ENCODE assay signal across 24 cellular contexts in the genomic region with DNA sequence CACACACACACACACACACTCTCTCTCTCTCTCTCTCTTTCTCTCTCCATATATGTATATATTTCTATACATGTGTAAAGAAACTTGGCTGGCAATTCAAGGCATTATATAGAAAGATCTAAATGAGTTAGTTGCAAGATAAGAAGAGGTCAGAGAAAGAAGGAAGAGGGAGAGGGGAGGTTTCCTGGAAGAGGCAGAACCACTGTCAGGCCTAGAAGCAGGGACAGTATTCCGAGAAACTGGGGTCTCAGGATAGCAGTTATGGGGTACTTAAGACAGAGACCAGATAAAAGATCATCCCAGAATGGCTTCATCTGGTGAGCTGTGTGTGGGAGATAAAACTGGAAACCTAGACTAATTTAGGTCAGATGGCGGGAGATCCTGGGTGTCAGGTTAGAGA.
"Had no signal": no experiment of that assay in that cellular context is flagged by ENCODE, and none has a peak within 500 bp of the region (broad histone marks: within the 10 kb centered on the region; RNA-seq: fewer than 3 reads in every experiment).

No MANE protein-coding gene starts in this region.

- ATAC-seq: activated CD4-positive, CD25-positive, alpha-beta regulatory T cell treated with anti-CD3 and anti-CD28 coated beads, Interleukin-2, amount 50 U/mL, for 24 hours; activated T-cell treated with anti-CD3 and anti-CD28 coated beads, Interleukin-2, amount 50 U/mL, for 72 hours; heart right ventricle; left lung; naive thymus-derived CD8-positive, alpha-beta T cell; psoas muscle; stimulated activated naive CD8-positive, alpha-beta T cell treated with anti-CD3 and anti-CD28 coated beads, Interleukin-15, Interleukin-2, amounts not matched to agents 100 U/mL and 50 U/mL, for 24 hours; upper lobe of right lung had no signal

- H3K4me1 ChIP-seq: heart right ventricle, left lung, psoas muscle, right atrium auricular region, upper lobe of right lung had no signal

- H3K36me3 ChIP-seq: heart right ventricle, left lung, neutrophil, ovary, right atrium auricular region, upper lobe of right lung had no signal

- H3K36me3 Mint-ChIP-seq: immature natural killer cell; naive thymus-derived CD8-positive, alpha-beta T cell had no signal

- H3K9me3 ChIP-seq: heart right ventricle, left lung, neutrophil, ovary, psoas muscle, right atrium auricular region, upper lobe of right lung had no signal

- H3K27ac Mint-ChIP-seq: activated CD4-positive, alpha-beta memory T cell treated with anti-CD3 and anti-CD28 coated beads, Interleukin-2, amount 10 ng/mL, durations not matched to agents 7 days and 5 days; activated CD4-positive, alpha-beta T cell treated with anti-CD3 and anti-CD28 coated beads, Interleukin-2, amount 10 ng/mL, durations not matched to agents 24 days and 14 days; activated naive CD4-positive, alpha-beta T cell treated with anti-CD3 and anti-CD28 coated beads for 36 hours; activated T-cell treated with anti-CD3 and anti-CD28 coated beads, Interleukin-2, amount 50 U/mL, for 72 hours; immature natural killer cell; naive thymus-derived CD8-positive, alpha-beta T cell had no signal

- H3K4me3 Mint-ChIP-seq: activated CD4-positive, alpha-beta memory T cell treated with anti-CD3 and anti-CD28 coated beads, Interleukin-2, amount 10 ng/mL, durations not matched to agents 7 days and 5 days; activated CD4-positive, alpha-beta T cell treated with anti-CD3 and anti-CD28 coated beads, Interleukin-2, amount 10 ng/mL, durations not matched to agents 24 days and 14 days; activated naive CD4-positive, alpha-beta T cell treated with anti-CD3 and anti-CD28 coated beads for 36 hours; activated T-cell treated with anti-CD3 and anti-CD28 coated beads, Interleukin-2, amount 50 U/mL, for 72 hours; immature natural killer cell; naive thymus-derived CD8-positive, alpha-beta T cell had no signal

- H3K4me1 Mint-ChIP-seq: activated CD4-positive, alpha-beta memory T cell treated with anti-CD3 and anti-CD28 coated beads, Interleukin-2, amount 10 ng/mL, durations not matched to agents 7 days and 5 days; activated CD4-positive, alpha-beta T cell treated with anti-CD3 and anti-CD28 coated beads, Interleukin-2, amount 10 ng/mL, durations not matched to agents 24 days and 14 days had no signal

- H3K9me3 Mint-ChIP-seq: activated CD4-positive, alpha-beta memory T cell treated with anti-CD3 and anti-CD28 coated beads, Interleukin-2, amount 10 ng/mL, durations not matched to agents 7 days and 5 days; activated CD4-positive, alpha-beta T cell treated with anti-CD3 and anti-CD28 coated beads, Interleukin-2, amount 10 ng/mL, durations not matched to agents 24 days and 14 days; activated naive CD4-positive, alpha-beta T cell treated with anti-CD3 and anti-CD28 coated beads for 36 hours; activated T-cell treated with anti-CD3 and anti-CD28 coated beads, Interleukin-2, amount 50 U/mL, for 72 hours; immature natural killer cell; naive thymus-derived CD8-positive, alpha-beta T cell had no signal

- DNase-seq: activated CD4-positive, alpha-beta memory T cell treated with anti-CD3 and anti-CD28 coated beads, Interleukin-2, amount 10 ng/mL, durations not matched to agents 7 days and 5 days; activated CD4-positive, alpha-beta T cell treated with anti-CD3 and anti-CD28 coated beads, Interleukin-2, amount 10 ng/mL, durations not matched to agents 24 days and 14 days; activated effector memory CD4-positive, alpha-beta T cell treated with Interleukin-2 at 50 U/mL for 16 hours; activated naive CD4-positive, alpha-beta T cell treated with anti-CD3 and anti-CD28 coated beads for 36 hours; activated T-cell treated with anti-CD3 and anti-CD28 coated beads, Interleukin-2, amount 50 U/mL, for 72 hours; amygdala; foreskin fibroblast; heart right ventricle; immature natural killer cell; left lung; naive thymus-derived CD8-positive, alpha-beta T cell; ovary; psoas muscle; stimulated activated CD4-positive, alpha-beta T cell treated with anti-CD3 and anti-CD28 coated beads, Interleukin-4, amount 100 ng/mL, for 24 hours; stimulated activated naive CD8-positive, alpha-beta T cell treated with anti-CD3 and anti-CD28 coated beads, Interleukin-15, Interleukin-2, amounts not matched to agents 100 U/mL and 50 U/mL, for 24 hours; T-helper 1 cell; T-helper 9 cell; upper lobe of right lung had no signal

- H3K27ac ChIP-seq: coronary artery, epithelial cell of prostate, heart right ventricle, left lung, neutrophil, ovary, psoas muscle, right atrium auricular region, upper lobe of right lung had no signal

- H3K27me3 Mint-ChIP-seq: activated CD4-positive, alpha-beta memory T cell treated with anti-CD3 and anti-CD28 coated beads, Interleukin-2, amount 10 ng/mL, durations not matched to agents 7 days and 5 days; naive thymus-derived CD8-positive, alpha-beta T cell had no signal

- H3K27me3 ChIP-seq: heart right ventricle, left lung, neutrophil, ovary, right atrium auricular region, upper lobe of right lung had no signal

- H3K4me3 ChIP-seq: coronary artery, heart right ventricle, left lung, lung, ovary, psoas muscle, right atrium auricular region, upper lobe of right lung had no signal
